Comparison of ENCODE assay signal across 14 cellular contexts in genomic region chr11:73193251-73194033, GRCh38. TPM values are rescaled to one million over a fixed set of nuclear protein-coding genes. Genes with fewer than 3 reads are reported as not detected.
DNase-seq lines count a peak whose midpoint lies in the region; ATAC-seq and TF ChIP-seq lines count a peak whose summit lies in the region.
"Had no signal": no experiment of that assay in that cellular context is flagged by ENCODE, and none has a peak within 500 bp of the region (broad histone marks: within the 10 kb centered on the region; RNA-seq: fewer than 3 reads in every experiment).

No MANE protein-coding gene starts in this region.

- no peaks in the 10 kb centered on the region for H3K27me3 ChIP-seq in HL-60 (ENCODE audit: insufficient read depth, poor library complexity, severe bottlenecking)
- H3K27me3 ChIP-seq: heart left ventricle, pancreas had no signal

- CTCF ChIA-PET in activated CD4-positive, alpha-beta memory T cell treated with anti-CD3 and anti-CD28 coated beads for 36 hours (lab: Charles Lee): interaction anchor here (1.4 kb wide), 1 partner anchor 43 kb away, joined by 3 read pairs; no protein-coding TSS in a partner anchor

- intact Hi-C loops in activated CD4-positive, alpha-beta memory T cell treated with anti-CD3 and anti-CD28 coated beads for 36 hours (cut with micrococcal nuclease): no loop called here

- TF ChIP-seq CTCF in HL-60 (IDR thresholded peaks at IDR 0.05; ENCODE audit: insufficient read depth, low read length): no peak

- H3K4me3 ChIP-seq in HL-60 (replicated peaks; ENCODE audit: insufficient read depth, low read length): no peak overlapping the region
- H3K4me3 ChIP-seq: heart left ventricle, pancreas had no signal

- H3K4me3 Mint-ChIP-seq in stimulated activated memory B cell treated with anti-CD40 and anti-IgM and Interleukin-4, amounts not matched to agents 10 μg/mL and 1 μg/mL and 100 μg/mL, for 72 hours: no peak overlapping the region
- no peak overlapping the region for H3K4me3 Mint-ChIP-seq in activated CD4-positive, alpha-beta memory T cell treated with anti-CD3 and anti-CD28 coated beads for 36 hours

- ATAC-seq in GM19023 (IDR thresholded peaks at IDR 0.05; ENCODE audit: unreplicated experiment) (peak; percentile 51), HG03439 (IDR thresholded peaks at IDR 0.05; ENCODE audit: unreplicated experiment) (no peak)
- ATAC-seq in stimulated activated memory B cell treated with anti-CD40 and anti-IgM and Interleukin-4, amounts not matched to agents 10 μg/mL and 1 μg/mL and 100 μg/mL, for 72 hours: peak; percentile 50
- ATAC-seq: heart left ventricle, pancreas had no signal

- POLR2A ChIA-PET in activated CD4-positive, alpha-beta memory T cell treated with anti-CD3 and anti-CD28 coated beads for 36 hours (lab: Charles Lee): interaction anchor here (0.5 kb wide), 1 partner anchor 75 kb away, joined by 4 read pairs; no protein-coding TSS in a partner anchor

- no peak overlapping the region for H3K27ac Mint-ChIP-seq in stimulated activated memory B cell treated with anti-CD40 and anti-IgM and Interleukin-4, amounts not matched to agents 10 μg/mL and 1 μg/mL and 100 μg/mL, for 72 hours
- H3K27ac Mint-ChIP-seq in activated CD4-positive, alpha-beta memory T cell treated with anti-CD3 and anti-CD28 coated beads for 36 hours: no peak overlapping the region

- no peaks in the 10 kb centered on the region for H3K9me3 Mint-ChIP-seq in stimulated activated memory B cell treated with anti-CD40 and anti-IgM and Interleukin-4, amounts not matched to agents 10 μg/mL and 1 μg/mL and 100 μg/mL, for 72 hours
- no peaks in the 10 kb centered on the region for H3K9me3 Mint-ChIP-seq in activated CD4-positive, alpha-beta memory T cell treated with anti-CD3 and anti-CD28 coated beads for 36 hours

- DNase-seq in HL-60 (ENCODE audit: low read depth in 1 of 2, low spot score in 1 of 2) (no peak), epithelial cell of prostate (ENCODE audit: low read depth, low spot score) (no peak), NCI-H1436 treated with DMSO at 0.1 percent for 48 hours (lab: John Stamatoyannopoulos, UW) (no peak), NCI-H82 (lab: John Stamatoyannopoulos, UW) (no peak)
- DNase-seq in activated CD4-positive, alpha-beta memory T cell treated with anti-CD3 and anti-CD28 coated beads for 36 hours: no peak
- DNase-seq: activated CD4-positive, alpha-beta T cell treated with anti-CD3 and anti-CD28 coated beads for 48 hours; activated gamma-delta T cell treated with Interleukin-2 at 50 U/mL for 16 hours; heart left ventricle; NCI-H1092; pancreas; SW 1271 had no signal

- no peaks in the 10 kb centered on the region for H3K36me3 Mint-ChIP-seq in stimulated activated memory B cell treated with anti-CD40 and anti-IgM and Interleukin-4, amounts not matched to agents 10 μg/mL and 1 μg/mL and 100 μg/mL, for 72 hours
- H3K36me3 Mint-ChIP-seq in activated CD4-positive, alpha-beta memory T cell treated with anti-CD3 and anti-CD28 coated beads for 36 hours: no peaks in the 10 kb centered on the region

- no peaks in the 10 kb centered on the region for H3K27me3 Mint-ChIP-seq in stimulated activated memory B cell treated with anti-CD40 and anti-IgM and Interleukin-4, amounts not matched to agents 10 μg/mL and 1 μg/mL and 100 μg/mL, for 72 hours
- peaks cover under 1% of the 10 kb centered on the region for H3K27me3 Mint-ChIP-seq in activated CD4-positive, alpha-beta memory T cell treated with anti-CD3 and anti-CD28 coated beads for 36 hours

- H3K27ac ChIP-seq in HL-60 (replicated peaks) (peak overlapping the region; percentile 23; the same call in 1 of the 2 replicates), epithelial cell of prostate (peak overlapping the region; percentile 94)
- H3K27ac ChIP-seq: heart left ventricle, pancreas had no signal

- peaks cover 41% of the 10 kb centered on the region for H3K4me1 Mint-ChIP-seq in stimulated activated memory B cell treated with anti-CD40 and anti-IgM and Interleukin-4, amounts not matched to agents 10 μg/mL and 1 μg/mL and 100 μg/mL, for 72 hours
- no peaks in the 10 kb centered on the region for H3K4me1 Mint-ChIP-seq in activated CD4-positive, alpha-beta memory T cell treated with anti-CD3 and anti-CD28 coated beads for 36 hours (ENCODE audit: low read depth)

RNA-seq across cellular contexts. Expression of gene P2RY2, which starts 24.6 kb away (rescaled TPM):
- not detected for total RNA-seq in activated CD4-positive, alpha-beta memory T cell treated with anti-CD3 and anti-CD28 coated beads for 36 hours

RNA-seq across cellular contexts. Expression of gene FCHSD2, which starts 51.3 kb away (rescaled TPM):
- 10 to 100 TPM; 21.9 to 24.1 TPM for total RNA-seq in activated CD4-positive, alpha-beta memory T cell treated with anti-CD3 and anti-CD28 coated beads for 36 hours
